Comparison of ENCODE assay signal across 6 cellular contexts in genomic region chr12:101066489-101066888, GRCh38.
"Had no signal": no experiment of that assay in that cellular context is flagged by ENCODE, and none has a peak within 500 bp of the region (broad histone marks: within the 10 kb centered on the region; RNA-seq: fewer than 3 reads in every experiment).

No MANE protein-coding gene starts in this region.

- H3K4me3 ChIP-seq: GM23248, K562 had no signal

- H3K9ac ChIP-seq: GM23248 had no signal

- H3K4me3 Mint-ChIP-seq: H9 had no signal

- H2AFZ ChIP-seq: GM23248 had no signal

- H3K4me1 Mint-ChIP-seq: H9 had no signal

- ATAC-seq: K562 had no signal

- H3K27ac Mint-ChIP-seq: H9 had no signal

- DNase-seq: GM23248, H9, HCEC 1CT, IMR-90, KG1 had no signal

- H3K27ac ChIP-seq: GM23248 had no signal
